In the genomic region with DNA sequence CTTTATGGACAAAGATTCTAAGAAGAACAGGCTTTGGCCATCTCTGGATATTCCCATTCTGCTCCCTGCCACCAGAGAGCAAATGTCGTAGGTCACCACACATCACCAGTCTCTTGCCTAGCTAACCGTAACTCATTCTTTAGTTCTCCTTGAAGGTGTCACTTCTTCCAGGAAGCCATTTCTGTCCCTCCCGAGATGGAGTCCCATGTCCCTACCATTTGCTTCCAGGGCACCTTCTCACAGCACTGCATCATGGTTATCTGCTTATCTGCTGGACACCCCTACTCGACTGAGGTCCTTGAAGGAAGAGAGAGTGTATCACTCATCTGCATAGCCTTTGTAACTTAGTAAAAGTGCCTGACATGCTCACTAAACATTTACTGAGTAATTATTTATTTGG, we compare ENCODE assay signal across 20 cellular contexts. TPM values are rescaled to one million over a fixed set of nuclear protein-coding genes. Genes with fewer than 3 reads are reported as not detected.
DNase-seq lines count a peak whose midpoint lies in the region; ATAC-seq and TF ChIP-seq lines count a peak whose summit lies in the region.
"Had no signal": no experiment of that assay in that cellular context is flagged by ENCODE, and none has a peak within 500 bp of the region (broad histone marks: within the 10 kb centered on the region; RNA-seq: fewer than 3 reads in every experiment).

No MANE protein-coding gene starts in this region.

- no peak overlapping the region for H2AFZ ChIP-seq in ACC112 (ENCODE audit: low read length, unreplicated experiment)

- no peak for DNase-seq in CD8-positive, alpha-beta memory T cell
- DNase-seq in gastrocnemius medialis (no peak), NCI-H748 treated with DMSO at 0.1 percent for 48 hours (lab: John Stamatoyannopoulos, UW) (no peak), globus pallidus (ENCODE audit: low spot score) (no peak), NCI-H2196 (lab: John Stamatoyannopoulos, UW; ENCODE audit: unreplicated experiment) (no peak), NCI-H82 treated with DMSO at 0.1 percent for 48 hours (lab: John Stamatoyannopoulos, UW; ENCODE audit: unreplicated experiment) (no peak)
- DNase-seq: activated CD4-positive, alpha-beta T cell treated with anti-CD3 and anti-CD28 coated beads, Interleukin-2, amount 10 ng/mL, durations not matched to agents 24 days and 14 days; activated CD8-positive, alpha-beta memory T cell treated with anti-CD3 and anti-CD28 coated beads, Interleukin-2, amount 50 U/mL, for 4 hours; AML-193; foreskin melanocyte; GF-D8; kidney; naive thymus-derived CD4-positive, alpha-beta T cell; NCI-H524 treated with DMSO at 0.1 percent for 48 hours had no signal

- no peaks in the 10 kb centered on the region for H3K79me2 ChIP-seq in ACC112 (ENCODE audit: control insufficient read depth, insufficient read depth, low read length, unreplicated experiment)

- H3K27me3 ChIP-seq in ACC112 (ENCODE audit: insufficient read depth, low read length): peaks cover 6% of the 10 kb centered on the region; the same call in 1 of the 2 replicates
- H3K27me3 ChIP-seq in CD8-positive, alpha-beta memory T cell (ENCODE audit: insufficient read depth, low read length, poor library complexity, severe bottlenecking): peaks cover 5% of the 10 kb centered on the region
- no peaks in the 10 kb centered on the region for H3K27me3 ChIP-seq in gastrocnemius medialis
- H3K27me3 ChIP-seq: ovary, testis had no signal

- no peaks in the 10 kb centered on the region for H3K9me3 ChIP-seq in CD8-positive, alpha-beta memory T cell (ENCODE audit: low read length)
- no peaks in the 10 kb centered on the region for H3K9me3 ChIP-seq in gastrocnemius medialis
- H3K9me3 ChIP-seq: ovary, testis had no signal

- peaks cover 21 to 28% (median 28%) of the 10 kb centered on the region in 3 donors for H3K4me1 Mint-ChIP-seq in CD8-positive, alpha-beta memory T cell
- H3K4me1 Mint-ChIP-seq in dendritic cell treated with granulocyte-macrophage colony-stimulating factor and Interleukin-4, amounts not matched to agents 40 ng/mL and 50 ng/mL, for 4 days (ENCODE audit: low read depth): peaks cover 45% of the 10 kb centered on the region

- H3K27ac Mint-ChIP-seq in CD8-positive, alpha-beta memory T cell: peak overlapping the region in 5 of 8 donors; percentile 26 to 98 (median 47)
- peak overlapping the region; percentile 95 for H3K27ac Mint-ChIP-seq in dendritic cell treated with granulocyte-macrophage colony-stimulating factor and Interleukin-4, amounts not matched to agents 40 ng/mL and 50 ng/mL, for 4 days

- POLR2A ChIA-PET in CD8-positive, alpha-beta memory T cell (lab: Charles Lee): no interaction called here

- H3K27ac ChIP-seq in ACC112 (ENCODE audit: low read depth, low read length): peak overlapping the region; percentile 76
- no peak overlapping the region for H3K27ac ChIP-seq in CD8-positive, alpha-beta memory T cell (ENCODE audit: low read depth, low read length)
- H3K27ac ChIP-seq in gastrocnemius medialis: peak overlapping the region; percentile 41 to 98 (median 94)
- H3K27ac ChIP-seq: cardiac muscle cell, ovary had no signal

- in situ Hi-C loops in gastrocnemius medialis (cut with MboI; ENCODE audit: low sequenced_read_pairs in 4 of 4): loop anchor here in 3 of 4 donors (10.0 to 25.0 kb wide), 3 partner anchors 132 to 505 kb away; partner anchors contain the start of genes ADSL (in 3 of the 3), RPS19BP1 (in 1 of the 3) and TNRC6B (in 1 of the 3)

- intact Hi-C loops in dendritic cell treated with granulocyte-macrophage colony-stimulating factor and Interleukin-4, amounts not matched to agents 40 ng/mL and 50 ng/mL, for 4 days (cut with micrococcal nuclease): loop anchor here (5.0 kb wide), 3 partner anchors 135 to 510 kb away; partner anchors contain the start of genes ADSL, RPS19BP1 and TNRC6B
- intact Hi-C loops in gastrocnemius medialis (cut with DNase I; ENCODE audit: low total_unique reads): loop anchor here (5.0 kb wide), 2 partner anchors 510 to 610 kb away; partner anchors contain the start of gene RPS19BP1

- H3K4me3 ChIP-seq in ACC112 (ENCODE audit: low read depth, low read length) (0 out of 2 replicates have a peak overlapping the region, but pooled peaks have one; percentile 76), gastrocnemius medialis (no peak overlapping the region)
- H3K4me3 ChIP-seq in CD8-positive, alpha-beta memory T cell (ENCODE audit: low read length): no peak overlapping the region
- H3K4me3 ChIP-seq: cardiac muscle cell, ovary, testis had no signal

- H3K9me3 Mint-ChIP-seq in CD8-positive, alpha-beta memory T cell: peaks cover 0 to 2% (median 0%) of the 10 kb centered on the region in 5 donors
- H3K9me3 Mint-ChIP-seq in dendritic cell treated with granulocyte-macrophage colony-stimulating factor and Interleukin-4, amounts not matched to agents 40 ng/mL and 50 ng/mL, for 4 days: no peaks in the 10 kb centered on the region
- H3K9me3 Mint-ChIP-seq: activated CD4-positive, alpha-beta T cell treated with anti-CD3 and anti-CD28 coated beads, Interleukin-2, amount 10 ng/mL, durations not matched to agents 24 days and 14 days; stimulated activated effector memory CD8-positive, alpha-beta T cell treated with anti-CD3 and anti-CD28 coated beads, Interleukin-12 subunit alpha, Interleukin-12 subunit beta, amount 100 ng/mL, for 72 hours had no signal

- no peak overlapping the region for H3K4me3 Mint-ChIP-seq in CD8-positive, alpha-beta memory T cell
- no peak overlapping the region for H3K4me3 Mint-ChIP-seq in dendritic cell treated with granulocyte-macrophage colony-stimulating factor and Interleukin-4, amounts not matched to agents 40 ng/mL and 50 ng/mL, for 4 days

- H3K36me3 ChIP-seq in ACC112 (ENCODE audit: insufficient read depth, low read length) (no peaks in the 10 kb centered on the region), gastrocnemius medialis (no peaks in the 10 kb centered on the region)
- H3K36me3 ChIP-seq in CD8-positive, alpha-beta memory T cell (ENCODE audit: insufficient read depth, low read length): no peaks in the 10 kb centered on the region
- H3K36me3 ChIP-seq: cardiac muscle cell, ovary had no signal

- peaks cover 34% of the 10 kb centered on the region for H3K4me1 ChIP-seq in ACC112 (ENCODE audit: control insufficient read depth, insufficient read depth, low read length, unreplicated experiment)
- H3K4me1 ChIP-seq in CD8-positive, alpha-beta memory T cell (ENCODE audit: insufficient read depth, low read length): peaks cover 24% of the 10 kb centered on the region
- H3K4me1 ChIP-seq in gastrocnemius medialis: peaks cover 41 to 47% of the 10 kb centered on the region in 2 donors

- TF ChIP-seq CTCF in gastrocnemius medialis (IDR thresholded peaks at IDR 0.05 in 4 of 5, conservative IDR thresholded peaks at IDR 0.05 in 1 of 5): no peak

- H3K27me3 Mint-ChIP-seq in CD8-positive, alpha-beta memory T cell: peaks cover 16 to 24% of the 10 kb centered on the region in 2 donors
- peaks cover 11% of the 10 kb centered on the region for H3K27me3 Mint-ChIP-seq in dendritic cell treated with granulocyte-macrophage colony-stimulating factor and Interleukin-4, amounts not matched to agents 40 ng/mL and 50 ng/mL, for 4 days

- TF ChIP-seq POLR2A in gastrocnemius medialis (IDR thresholded peaks at IDR 0.05): no peak

- peaks cover 0 to 10% (median 0%) of the 10 kb centered on the region in 3 donors for H3K36me3 Mint-ChIP-seq in CD8-positive, alpha-beta memory T cell
- H3K36me3 Mint-ChIP-seq in dendritic cell treated with granulocyte-macrophage colony-stimulating factor and Interleukin-4, amounts not matched to agents 40 ng/mL and 50 ng/mL, for 4 days (ENCODE audit: low read depth): peaks cover 11% of the 10 kb centered on the region

- CTCF ChIA-PET in CD8-positive, alpha-beta memory T cell (lab: Charles Lee): no interaction called here

- no peak for ATAC-seq in gastrocnemius medialis
- ATAC-seq: naive thymus-derived CD4-positive, alpha-beta T cell; stimulated activated effector memory CD8-positive, alpha-beta T cell treated with anti-CD3 and anti-CD28 coated beads, Interleukin-12 subunit alpha, Interleukin-12 subunit beta, amount 100 ng/mL, for 72 hours had no signal

RNA-seq across cellular contexts. Expression of gene FAM83F, which starts 47.6 kb away (rescaled TPM):
- under 1 TPM; 0.33 to 0.51 TPM for total RNA-seq in CD8-positive, alpha-beta memory T cell
- 0.01 TPM for polyA plus RNA-seq in CD8-positive, alpha-beta memory T cell
- total RNA-seq in gastrocnemius medialis: under 1 TPM in 3 of 4 donors, not detected in 1; 0.02 to 0.15 (median 0.07) TPM
- polyA plus RNA-seq: cardiac muscle cell had no signal
